In genomic region chr1:202381867-202382266, GRCh38 we compare ENCODE assay signal across 6 cellular contexts. TPM values are rescaled to one million over a fixed set of nuclear protein-coding genes. Genes with fewer than 3 reads are reported as not detected.
DNase-seq lines count a peak whose midpoint lies in the region; ATAC-seq, FAIRE-seq and TF ChIP-seq lines count a peak whose summit lies in the region.
"Not testable (repeated sequence)": the region's sequence is repeated elsewhere in the genome, so short reads cannot be mapped to it uniquely, and the experiment has no call there.

No MANE protein-coding gene starts in this region.

- peak overlapping the region; percentile 77 to 84 for H3K27ac ChIP-seq in A549
- not testable (repeated sequence) for H3K27ac ChIP-seq in HEK293 (ENCODE audit: extremely low read depth, low read depth, low read length); K562 (ENCODE audit: extremely low read depth, low read depth, low read length)
- H3K27ac ChIP-seq in VCaP: peak overlapping the region; percentile 91
- H3K27ac ChIP-seq in psoas muscle: peak overlapping the region; percentile 46
- peak overlapping the region in 3 of 4 donors; percentile 80 to 91 (median 85) for H3K27ac ChIP-seq in gastrocnemius medialis

- not testable (repeated sequence) for H3K36me3 ChIP-seq in HEK293 (ENCODE audit: control insufficient read depth in 2 of 2, insufficient read depth in 1 of 2, low read length in 2 of 2); K562 (ENCODE audit: control insufficient read depth, insufficient read depth, low read length); psoas muscle (ENCODE audit: insufficient read depth in 1 of 2, low read depth in 1 of 2); gastrocnemius medialis

- TF ChIP-seq EP300 in A549 (IDR thresholded peaks at IDR 0.05); K562 (IDR thresholded peaks at IDR 0.05; ENCODE audit: low read length): not testable (repeated sequence)

- not testable (repeated sequence) for H3K79me2 ChIP-seq in K562 (ENCODE audit: control insufficient read depth, insufficient read depth, low read length)

- CTCF ChIA-PET in A549 (lab: Yijun Ruan, JAX): interaction anchor here (1.5 kb wide), 1 partner anchor 8 kb away, joined by 3 read pairs; no protein-coding TSS in a partner anchor
- CTCF ChIA-PET in HEK293 (lab: Yijun Ruan, JAX); K562 (lab: Yijun Ruan, JAX; ENCODE audit: low intra/inter-chr PET ratio): not testable (repeated sequence)

- intact Hi-C loops in K562 (cut with micrococcal nuclease); psoas muscle (cut with DNase I); gastrocnemius medialis (cut with DNase I; ENCODE audit: low total_unique reads): not testable (repeated sequence)

- FAIRE-seq in A549 (lab: Jason Lieb, UNC); K562 (lab: Jason Lieb, UNC): not testable (repeated sequence)

- TF ChIP-seq RAD21 in A549 (conservative IDR thresholded peaks at IDR 0.05 in 1 of 2, IDR thresholded peaks at IDR 0.05 in 1 of 2); K562 (CRISPR knock-in tag; conservative IDR thresholded peaks at IDR 0.05 in 1 of 2, IDR thresholded peaks at IDR 0.05 in 1 of 2): not testable (repeated sequence)

- H3K9me3 ChIP-seq in A549; HEK293 (ENCODE audit: control insufficient read depth, insufficient read depth, low read depth, low read length); K562 (replicated peaks; ENCODE audit: control insufficient read depth, insufficient read depth, low read depth, low read length); psoas muscle; gastrocnemius medialis: not testable (repeated sequence)

- not testable (repeated sequence) for H3K9ac ChIP-seq in K562 (ENCODE audit: insufficient read depth in 1 of 2, low read depth in 2 of 2, low read length in 2 of 2)

- not testable (repeated sequence) for H3K4me2 ChIP-seq in A549; K562 (ENCODE audit: insufficient read depth, low read length)

- POLR2A ChIA-PET in A549 (lab: Yijun Ruan, JAX); HEK293 (lab: Yijun Ruan, JAX): not testable (repeated sequence)
- POLR2A ChIA-PET in K562 (lab: Yijun Ruan, JAX): interaction anchor here (1.2 kb wide), 1 partner anchor 31 kb away, joined by 3 read pairs; no protein-coding TSS in a partner anchor

- not testable (repeated sequence) for H3K9me1 ChIP-seq in K562 (ENCODE audit: control insufficient read depth, insufficient read depth, low read length)

- WGBS in A549 (ENCODE audit: missing lambda C conversion rate): 92% methylated on average over 4 of the region's 4 CpGs
- 72% methylated on average over 4 of the region's 4 CpGs for WGBS in K562 (ENCODE audit: insufficient coverage, low coverage, missing lambda C conversion rate)
- WGBS in psoas muscle, 3 donors: 94 to 97% (median 95%) methylated on average over 4 of the region's 4 CpGs

- peaks cover 44% of the 10 kb centered on the region for H3K4me1 ChIP-seq in A549
- not testable (repeated sequence) for H3K4me1 ChIP-seq in HEK293 (ENCODE audit: control insufficient read depth, insufficient read depth, low read length); K562 (replicated peaks in 1 of 2; ENCODE audit: control insufficient read depth in 2 of 2, insufficient read depth in 2 of 2, low read length in 2 of 2)
- H3K4me1 ChIP-seq in psoas muscle: peaks cover 28% of the 10 kb centered on the region
- peaks cover 24 to 36% of the 10 kb centered on the region in 2 donors for H3K4me1 ChIP-seq in gastrocnemius medialis

- not testable (repeated sequence) for H3K4me3 ChIP-seq in A549; HEK293 (ENCODE audit: low read depth, low read length); K562; psoas muscle; gastrocnemius medialis

- BruUV-seq in K562 (replicated peaks; lab: Mats Ljungman, UMichigan): not testable (repeated sequence)

- not testable (repeated sequence) for TF ChIP-seq POLR2A in A549 (IDR thresholded peaks at IDR 0.05; ENCODE audit: low read length); K562 (conservative IDR thresholded peaks at IDR 0.05); gastrocnemius medialis (IDR thresholded peaks at IDR 0.05)

- in situ Hi-C loops in K562 (cut with MboI); gastrocnemius medialis (cut with MboI; ENCODE audit: low sequenced_read_pairs in 4 of 4): not testable (repeated sequence)

- H2AFZ ChIP-seq in K562 (ENCODE audit: low read depth, low read length): not testable (repeated sequence)

- H3K27me3 ChIP-seq in K562 (ENCODE audit: control insufficient read depth in 2 of 2, insufficient read depth in 2 of 2, low read length in 2 of 2); psoas muscle (ENCODE audit: insufficient read depth in 3 of 3, low read length in 2 of 3); gastrocnemius medialis: not testable (repeated sequence)

- not testable (repeated sequence) for TF ChIP-seq CTCF in A549 (IDR thresholded peaks at IDR 0.05); HEK293 (tag by site-specific recombination; IDR thresholded peaks at IDR 0.05); VCaP (conservative IDR thresholded peaks at IDR 0.05); K562 (IDR thresholded peaks at IDR 0.05 in 2 of 3, conservative IDR thresholded peaks at IDR 0.05 in 1 of 3; ENCODE audit: insufficient read depth in 2 of 3, low read depth in 1 of 3, low read length in 3 of 3); psoas muscle (IDR thresholded peaks at IDR 0.05); gastrocnemius medialis (IDR thresholded peaks at IDR 0.05 in 4 of 5, conservative IDR thresholded peaks at IDR 0.05 in 1 of 5)

- DNase-seq in A549 (ENCODE audit: low read depth in 1 of 2, low spot score in 1 of 2); K562 (ENCODE audit: extremely low read depth in 1 of 4, low spot score in 3 of 4); psoas muscle; gastrocnemius medialis: not testable (repeated sequence)

- ATAC-seq in A549, K562, psoas muscle, gastrocnemius medialis: not testable (repeated sequence)

- not testable (repeated sequence) for H4K20me1 ChIP-seq in K562 (replicated peaks; ENCODE audit: control insufficient read depth, insufficient read depth, low read length)

RNA-seq across cellular contexts. Expression of gene PPP1R12B, which starts 33.4 kb away (rescaled TPM):
- polyA plus RNA-seq in A549 (2011; rRNA removed) (12.1 and 14.8 TPM in 2 replicates), A549 (2017; fragmentation: RNase III; extraction: RNeasy Plus Mini Kit Qiagen cat#74134 plus additional on column Dnase treatment) (2.7 to 3.6 TPM (median 3.3 TPM) in 3 replicates), K562 (2011; rRNA removed) (13.6 and 15.7 TPM in 2 replicates), K562 (2014; fragmentation: Illumina TruSeq; extraction: Trizol) (9.7 and 14.0 TPM in 2 replicates), K562 (2014; fragmentation: Nextera tagmentation; extraction: Ambion mirVana) (1 to 10 TPM in 1 of 2 experiments, under 1 TPM in 1; 0.73 to 1.1 TPM), K562 (2014; rRNA removed) (6.9 and 7.9 TPM in 2 replicates), psoas muscle (10 to 100 TPM in 2 of 3 donors, 1 to 10 TPM in 1; 8.3 to 73.3 (median 18.7) TPM)
- polyA plus RNA-seq in A549 (2012; cell fraction: cytosol; rRNA removed): 1.8 and 2.3 TPM in 2 replicates
- 3.0 and 8.6 TPM in 2 replicates for polyA plus RNA-seq in A549 (2012; cell fraction: nucleus; rRNA removed)
- 80.3 and 99.2 TPM in 2 replicates for polyA minus RNA-seq in A549 (2011; rRNA and poly(A)+ RNA removed)
- total RNA-seq in K562 (2011; cell fraction: chromatin; rRNA removed; ENCODE audit: low replicate concordance): 182 and 275 TPM in 2 replicates
- 62.9 and 69.9 TPM in 2 replicates for total RNA-seq in K562 (2011; cell fraction: nucleolus; rRNA removed)
- 103 and 122 TPM in 2 replicates for total RNA-seq in K562 (2011; cell fraction: nucleoplasm; rRNA removed)
- total RNA-seq in K562 (2014; rRNA removed) (6.9 and 7.8 TPM in 2 replicates), K562 (2014; rRNA removed; fragmentation: Illumina TruSeq; extraction: Trizol) (15.3 and 16.9 TPM in 2 replicates), K562 (2015; rRNA removed; fragmentation: Illumina TruSeq; extraction: Trizol) (12.0 and 16.5 TPM in 2 replicates), K562 (2021) (15.6 and 17.9 TPM in 2 replicates), psoas muscle (100 to 1,000 TPM in 3 of 4 donors, 10 to 100 TPM in 1; 86.1 to 189 (median 158) TPM), gastrocnemius medialis (100 to 1,000 TPM; 127 to 207 (median 139) TPM)
- polyA plus RNA-seq in K562 (2011; cell fraction: cytosol; rRNA removed): 14.8 and 18.9 TPM in 2 replicates
- polyA plus RNA-seq in K562 (2011; cell fraction: nucleus; rRNA removed): 50.2 and 59.9 TPM in 2 replicates
- polyA plus RNA-seq in K562 (2012): 3.4 and 5.3 TPM in 2 replicates
- polyA minus RNA-seq in K562 (2011; rRNA and poly(A)+ RNA removed): 110 and 112 TPM in 2 replicates
- polyA minus RNA-seq in K562 (2011; cell fraction: cytosol; rRNA and poly(A)+ RNA removed): 13.2 and 15.7 TPM in 2 replicates
- 85.2 and 142 TPM in 2 replicates for polyA minus RNA-seq in K562 (2011; cell fraction: nucleus; rRNA and poly(A)+ RNA removed)

RNA-seq across cellular contexts. Expression of gene UBE2T, which starts 40.1 kb away (rescaled TPM):
- polyA plus RNA-seq in A549 (2011; rRNA removed): 166 and 188 TPM in 2 replicates
- polyA plus RNA-seq in A549 (2012; cell fraction: cytosol; rRNA removed): 146 and 153 TPM in 2 replicates
- 54.6 and 97.2 TPM in 2 replicates for polyA plus RNA-seq in A549 (2012; cell fraction: nucleus; rRNA removed)
- 75.3 to 83.2 TPM (median 79.5 TPM) in 3 replicates for polyA plus RNA-seq in A549 (2017; fragmentation: RNase III; extraction: RNeasy Plus Mini Kit Qiagen cat#74134 plus additional on column Dnase treatment)
- 63.6 and 74.7 TPM in 2 replicates for polyA minus RNA-seq in A549 (2011; rRNA and poly(A)+ RNA removed)
- 49.3 and 60.2 TPM in 2 replicates for total RNA-seq in K562 (2011; cell fraction: chromatin; rRNA removed; ENCODE audit: low replicate concordance)
- 52.5 and 54.5 TPM in 2 replicates for total RNA-seq in K562 (2011; cell fraction: nucleolus; rRNA removed)
- 53.1 and 59.8 TPM in 2 replicates for total RNA-seq in K562 (2011; cell fraction: nucleoplasm; rRNA removed)
- 98.8 and 112 TPM in 2 replicates for total RNA-seq in K562 (2014; rRNA removed)
- total RNA-seq in K562 (2014; rRNA removed; fragmentation: Illumina TruSeq; extraction: Trizol): 168 and 186 TPM in 2 replicates
- 118 and 125 TPM in 2 replicates for total RNA-seq in K562 (2015; rRNA removed; fragmentation: Illumina TruSeq; extraction: Trizol)
- 91.4 and 94.6 TPM in 2 replicates for total RNA-seq in K562 (2021)
- 320 and 356 TPM in 2 replicates for polyA plus RNA-seq in K562 (2011; rRNA removed)
- polyA plus RNA-seq in K562 (2011; cell fraction: cytosol; rRNA removed): 216 and 296 TPM in 2 replicates
- polyA plus RNA-seq in K562 (2011; cell fraction: nucleus; rRNA removed): 130 and 199 TPM in 2 replicates
- 117 and 137 TPM in 2 replicates for polyA plus RNA-seq in K562 (2012)
- polyA plus RNA-seq in K562 (2014; fragmentation: Illumina TruSeq; extraction: Trizol): 197 and 225 TPM in 2 replicates
- polyA plus RNA-seq in K562 (2014; fragmentation: Nextera tagmentation; extraction: Ambion mirVana): 100 to 1,000 TPM; 388 to 438 TPM
- polyA plus RNA-seq in K562 (2014; rRNA removed): 168 and 181 TPM in 2 replicates
- 137 and 150 TPM in 2 replicates for polyA minus RNA-seq in K562 (2011; rRNA and poly(A)+ RNA removed)
- 51.0 and 60.2 TPM in 2 replicates for polyA minus RNA-seq in K562 (2011; cell fraction: cytosol; rRNA and poly(A)+ RNA removed)
- polyA minus RNA-seq in K562 (2011; cell fraction: nucleus; rRNA and poly(A)+ RNA removed): 35.4 and 57.3 TPM in 2 replicates
- 10 to 100 TPM in 2 of 4 donors, 1 to 10 TPM in 2; 4.9 to 11.5 (median 7.6) TPM for total RNA-seq in psoas muscle
- 10 to 100 TPM; 10.7 to 38.5 (median 19.6) TPM for polyA plus RNA-seq in psoas muscle
- total RNA-seq in gastrocnemius medialis: 10 to 100 TPM in 2 of 4 donors, 1 to 10 TPM in 2; 6.7 to 15.0 (median 10.1) TPM
